Comparison of ENCODE assay signal across 8 cellular contexts in the genomic region with DNA sequence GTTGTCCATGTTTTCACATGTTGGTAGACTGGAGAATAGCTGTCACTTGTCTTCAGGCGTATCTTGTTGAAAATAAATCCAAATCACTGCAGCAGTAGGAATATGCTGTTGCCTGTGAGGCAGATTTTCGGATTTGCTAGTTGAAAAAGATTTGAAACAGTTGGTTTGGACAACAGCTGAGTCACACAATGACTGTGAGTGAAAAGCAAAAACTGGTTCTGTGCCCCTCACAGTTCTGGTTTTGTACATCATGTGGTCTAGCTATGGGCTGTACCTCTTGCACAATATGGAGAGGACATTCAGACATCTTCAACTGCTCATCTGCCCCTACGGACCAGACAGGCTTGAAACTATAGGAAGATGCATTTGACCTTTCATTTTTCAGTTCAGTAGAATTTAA. TPM values are rescaled to one million over a fixed set of nuclear protein-coding genes. Genes with fewer than 3 reads are reported as not detected.
DNase-seq lines count a peak whose midpoint lies in the region; ATAC-seq and TF ChIP-seq lines count a peak whose summit lies in the region.

No MANE protein-coding gene starts in this region.

- peak overlapping the region; percentile 80 to 97 for H3K4me3 ChIP-seq in CD4-positive, alpha-beta memory T cell (ENCODE audit: low read length in 2 of 2)
- peak overlapping the region; percentile 98 for H3K4me3 ChIP-seq in choroid plexus epithelial cell (ENCODE audit: low read depth, low read length)
- H3K4me3 ChIP-seq in mononuclear cell (ENCODE audit: low read length), result peak overlapping the region; percentile 99

- peaks cover 73% of the 10 kb centered on the region for H3K4me1 ChIP-seq in CD4-positive, alpha-beta memory T cell (ENCODE audit: insufficient read depth, low read length)
- H3K4me1 ChIP-seq in mononuclear cell (ENCODE audit: insufficient read depth, low read length), result peaks cover 71% of the 10 kb centered on the region

- no peaks in the 10 kb centered on the region for H3K9me3 ChIP-seq in CD4-positive, alpha-beta memory T cell (ENCODE audit: control insufficient read depth in 1 of 2, low read length in 2 of 2)
- H3K9me3 ChIP-seq in mononuclear cell (ENCODE audit: low read depth, low read length), result no peaks in the 10 kb centered on the region

- peak overlapping the region; percentile 97 for H3K27ac ChIP-seq in CD4-positive, alpha-beta memory T cell (ENCODE audit: low read depth, low read length)

- POLR2A ChIA-PET in CD4-positive, alpha-beta memory T cell (lab: Charles Lee; ENCODE audit: partially characterized antibody), result interaction anchor here (1.2 to 11.9 kb wide), 6 partner anchors 12 to 82 kb away, joined by 4 to 146 read pairs (median 14); partner anchors contain the start of genes C1orf35, GUK1, IBA57 and MRPL55

- ATAC-seq in GM18505 (IDR thresholded peaks at IDR 0.05; ENCODE audit: unreplicated experiment), result no peak

- H3K27ac Mint-ChIP-seq in CD4-positive, alpha-beta memory T cell, result peak overlapping the region; percentile 95 to 99 (median 97)

- no peaks in the 10 kb centered on the region for H3K27me3 ChIP-seq in CD4-positive, alpha-beta memory T cell (ENCODE audit: insufficient read depth, low read length)
- H3K27me3 ChIP-seq in mononuclear cell (ENCODE audit: insufficient read depth, low read length), result no peaks in the 10 kb centered on the region

- peak overlapping the region; percentile 90 to 96 (median 94) for H3K4me3 Mint-ChIP-seq in CD4-positive, alpha-beta memory T cell

- intact Hi-C loops in CD4-positive, alpha-beta memory T cell (cut with micrococcal nuclease), result loop anchor here (10.0 kb wide), 2 partner anchors 320 to 1540 kb away; partner anchors contain the start of genes TAF5L and URB2

- CTCF ChIA-PET in CD4-positive, alpha-beta memory T cell (lab: Charles Lee; ENCODE audit: partially characterized antibody), result interaction anchor here (0.9 to 1.6 kb wide), 5 partner anchors 14 to 84 kb away, joined by 3 to 5 read pairs (median 4); no protein-coding TSS in a partner anchor

- no peaks in the 10 kb centered on the region for H3K27me3 Mint-ChIP-seq in CD4-positive, alpha-beta memory T cell

- TF ChIP-seq POLR2A in GM18505 (IDR thresholded peaks at IDR 0.05; ENCODE audit: borderline replicate concordance, extremely low read depth, insufficient read depth, insufficient read length), result no peak

- H3K9me3 Mint-ChIP-seq in CD4-positive, alpha-beta memory T cell, result no peaks in the 10 kb centered on the region

- H3K36me3 Mint-ChIP-seq in CD4-positive, alpha-beta memory T cell, result peaks cover 13 to 45% of the 10 kb centered on the region in 2 donors

- no peak for TF ChIP-seq CTCF in choroid plexus epithelial cell (conservative IDR thresholded peaks at IDR 0.05; ENCODE audit: low read depth, low read length)

- peaks cover 6% of the 10 kb centered on the region for H3K36me3 ChIP-seq in CD4-positive, alpha-beta memory T cell (ENCODE audit: insufficient read depth, low read length)

- no peak for DNase-seq in CD4-positive, alpha-beta memory T cell
- peak; percentile 49 to 68 for DNase-seq in NOMO-1 (lab: John Stamatoyannopoulos, UW; ENCODE audit: unreplicated experiment in 2 of 2)
- DNase-seq in choroid plexus epithelial cell (ENCODE audit: low read depth), result peak; percentile 84
- no peak for DNase-seq in A172 (ENCODE audit: low spot score)
- DNase-seq in activated effector memory CD4-positive, alpha-beta T cell treated with Interleukin-2 at 50 U/mL for 16 hours, result no peak
- no peak for DNase-seq in activated CD4-positive, alpha-beta T cell treated with anti-CD3 and anti-CD28 coated beads, Interleukin-2, amount 50 U/mL, for 4 hours

- peaks cover 53 to 74% (median 62%) of the 10 kb centered on the region in 4 donors for H3K4me1 Mint-ChIP-seq in CD4-positive, alpha-beta memory T cell

RNA-seq across cellular contexts. Expression of gene ARF1, which starts 1.8 kb away (rescaled TPM):
- 100 to 1,000 TPM; 265 to 270 TPM for total RNA-seq in CD4-positive, alpha-beta memory T cell
- polyA plus RNA-seq in CD4-positive, alpha-beta memory T cell, result 100 to 1,000 TPM; 493 to 600 TPM
- 218 TPM for total RNA-seq in mononuclear cell
- total RNA-seq in A172 (2014; rRNA removed; shearing (Covaris generic)), result 263 and 292 TPM in 2 replicates

RNA-seq across cellular contexts. Expression of gene C1orf35, which starts 18.8 kb away (rescaled TPM):
- total RNA-seq in CD4-positive, alpha-beta memory T cell, result 10 to 100 TPM; 28.5 to 30.7 TPM
- 10 to 100 TPM; 16.4 to 20.0 TPM for polyA plus RNA-seq in CD4-positive, alpha-beta memory T cell
- 6.1 TPM for total RNA-seq in mononuclear cell
- total RNA-seq in A172 (2014; rRNA removed; shearing (Covaris generic)), result 31.7 and 31.8 TPM in 2 replicates

RNA-seq across cellular contexts. Expression of gene MRPL55, which starts 24.8 kb away (rescaled TPM):
- total RNA-seq in CD4-positive, alpha-beta memory T cell, result 10 to 100 TPM; 57.8 to 64.5 TPM
- polyA plus RNA-seq in CD4-positive, alpha-beta memory T cell, result 100 to 1,000 TPM; 108 to 157 TPM
- 44.4 TPM for total RNA-seq in mononuclear cell
- 103 and 141 TPM in 2 replicates for total RNA-seq in A172 (2014; rRNA removed; shearing (Covaris generic))

RNA-seq across cellular contexts. Expression of gene GUK1, which starts 55.8 kb away (rescaled TPM):
- 100 to 1,000 TPM; 179 to 185 TPM for total RNA-seq in CD4-positive, alpha-beta memory T cell
- polyA plus RNA-seq in CD4-positive, alpha-beta memory T cell, result 100 to 1,000 TPM; 382 to 488 TPM
- total RNA-seq in mononuclear cell, result 190 TPM
- 407 and 501 TPM in 2 replicates for total RNA-seq in A172 (2014; rRNA removed; shearing (Covaris generic))

Comparison
In these comparisons a context has a peak if more than half of its experiments do, and no peak if none do; other contexts are left out.
1. DNase-seq: peak in NOMO-1 (2 of 2) and choroid plexus epithelial cell (single experiment); none in CD4-positive, alpha-beta memory T cell (0 of 5), A172 (single experiment), activated effector memory CD4-positive, alpha-beta T cell treated with Interleukin-2 at 50 U/mL for 16 hours (single experiment) and activated CD4-positive, alpha-beta T cell treated with anti-CD3 and anti-CD28 coated beads, Interleukin-2, amount 50 U/mL, for 4 hours (0 of 2).
2. Peak in every context shown above with its lines, with median percentiles within 50 percentile points of each other: H3K4me3 ChIP-seq.